Comparison of ENCODE assay signal across 26 cellular contexts in the genomic region with DNA sequence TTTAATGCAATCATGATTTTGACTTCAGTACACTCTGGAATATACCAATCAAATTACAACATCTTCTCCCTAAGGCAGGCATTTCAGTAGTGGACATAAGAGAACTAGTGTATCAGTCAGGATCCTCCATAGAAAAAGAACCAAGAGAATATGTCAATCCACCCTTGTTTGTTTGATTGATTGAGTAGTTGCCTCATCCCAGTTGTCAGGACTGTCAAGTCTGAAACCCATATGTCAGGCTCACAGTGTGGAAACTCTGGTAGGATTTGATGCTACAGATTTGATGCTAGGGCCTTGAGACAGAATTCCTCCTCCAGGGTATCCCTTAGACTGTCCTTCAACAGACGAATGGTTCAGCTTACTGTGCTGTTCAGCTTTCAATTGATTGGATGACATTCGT.
DNase-seq lines count a peak whose midpoint lies in the region; ATAC-seq, FAIRE-seq and TF ChIP-seq lines count a peak whose summit lies in the region.
"Had no signal": no experiment of that assay in that cellular context is flagged by ENCODE, and none has a peak within 500 bp of the region (broad histone marks: within the 10 kb centered on the region; RNA-seq: fewer than 3 reads in every experiment).

No MANE protein-coding gene starts in this region.

- H2BK5ac ChIP-seq in trophoblast cell (ENCODE audit: low read depth, low read length, poor library complexity): no peak overlapping the region

- H4K12ac ChIP-seq in trophoblast cell (ENCODE audit: low read depth, low read length): no peak overlapping the region

- no peak for TF ChIP-seq RAD21 in A549 (conservative IDR thresholded peaks at IDR 0.05 in 1 of 2, IDR thresholded peaks at IDR 0.05 in 1 of 2)

- no peak overlapping the region for H3K18ac ChIP-seq in trophoblast cell (ENCODE audit: low read length)

- peak overlapping the region; percentile 82 to 94; a peak in 4 of 6 replicates for H3K27ac ChIP-seq in A549
- peak overlapping the region; percentile 100 for H3K27ac ChIP-seq in RWPE2 (ENCODE audit: poor library complexity, severe bottlenecking)
- H3K27ac ChIP-seq in trophoblast cell (ENCODE audit: low read depth, low read length): no peak overlapping the region
- H3K27ac ChIP-seq: 22Rv1; BLaER1 treated with 17β-estradiol and CSF1 and Interleukin-3, amounts not matched to agents 10 nM and 100 nM had no signal

- H3K79me2 ChIP-seq in trophoblast cell (ENCODE audit: control insufficient read depth, insufficient read depth, low read length, poor library complexity): peaks cover 6% of the 10 kb centered on the region

- H3K9me3 Mint-ChIP-seq in activated CD4-positive, alpha-beta T cell treated with anti-CD3 and anti-CD28 coated beads, Interleukin-2, amount 10 ng/mL, durations not matched to agents 7 days and 5 days: peaks cover 15% of the 10 kb centered on the region
- H3K9me3 Mint-ChIP-seq: CD4-positive, alpha-beta T cell had no signal

- no peak for ATAC-seq in A549
- ATAC-seq in RWPE2 (ENCODE audit: low read depth): no peak
- ATAC-seq in left lobe of liver: peak; percentile 20
- ATAC-seq in activated CD4-positive, CD25-positive, alpha-beta regulatory T cell treated with anti-CD3 and anti-CD28 coated beads, Interleukin-2, amount 50 U/mL, for 24 hours: no peak
- ATAC-seq: GM23338, HCT116 had no signal

- TF ChIP-seq POLR2A in A549 (IDR thresholded peaks at IDR 0.05; ENCODE audit: low read length): no peak

- H3K4me1 ChIP-seq in A549 (peaks cover 34% of the 10 kb centered on the region), RWPE2 (ENCODE audit: insufficient read depth, poor library complexity, severe bottlenecking) (peaks cover 36% of the 10 kb centered on the region), trophoblast cell (ENCODE audit: control insufficient read depth in 1 of 2, insufficient read depth in 2 of 2, low read length in 2 of 2) (peaks cover 8 to 10% of the 10 kb centered on the region in 2 experiments)
- H3K4me1 ChIP-seq: BE2C; BLaER1 treated with 17β-estradiol and CSF1 and Interleukin-3, amounts not matched to agents 10 nM and 100 nM had no signal

- peak overlapping the region; percentile 8 for H2BK120ac ChIP-seq in trophoblast cell (ENCODE audit: insufficient read depth, low read length, poor library complexity)

- H3K4me3 ChIP-seq in A549 (no peak overlapping the region), RWPE2 (ENCODE audit: severe bottlenecking) (no peak overlapping the region), trophoblast cell (ENCODE audit: low read depth, low read length) (no peak overlapping the region)
- H3K4me3 ChIP-seq: BLaER1 treated with 17β-estradiol and CSF1 and Interleukin-3, amounts not matched to agents 10 nM and 100 nM; GM23338 had no signal

- no peak overlapping the region for H3K27ac Mint-ChIP-seq in activated CD4-positive, alpha-beta T cell treated with anti-CD3 and anti-CD28 coated beads, Interleukin-2, amount 10 ng/mL, durations not matched to agents 7 days and 5 days
- H3K27ac Mint-ChIP-seq: CD4-positive, alpha-beta T cell; GM23338; H9 had no signal

- no peak overlapping the region for H3K9ac ChIP-seq in trophoblast cell (ENCODE audit: low read length)
- H3K9ac ChIP-seq: BLaER1 treated with 17β-estradiol and CSF1 and Interleukin-3, amounts not matched to agents 10 nM and 100 nM had no signal

- FAIRE-seq in A549 (lab: Jason Lieb, UNC): no peak
- FAIRE-seq: A204.1, G401.6, GM12892, GM19239 had no signal

- CTCF ChIA-PET in A549 (lab: Yijun Ruan, JAX): interaction anchor here (1.4 kb wide), 1 partner anchor 40 kb away, joined by 5 read pairs; no protein-coding TSS in a partner anchor
- CTCF ChIA-PET in activated CD4-positive, alpha-beta T cell treated with anti-CD3 and anti-CD28 coated beads, Interleukin-2, amount 10 ng/mL, durations not matched to agents 7 days and 5 days (lab: Charles Lee): interaction anchor here (0.6 to 1.1 kb wide), 2 partner anchors 11 to 320 kb away, joined by 3 read pairs; no protein-coding TSS in a partner anchor

- H2BK12ac ChIP-seq in trophoblast cell (ENCODE audit: low read length): peak overlapping the region; percentile 69

- H3K9me3 ChIP-seq in A549 (peaks cover 3% of the 10 kb centered on the region; the same call in 1 of the 3 replicates), RWPE2 (ENCODE audit: severe bottlenecking) (no peaks in the 10 kb centered on the region), trophoblast cell (ENCODE audit: insufficient read depth, low read depth, low read length) (peaks cover 7% of the 10 kb centered on the region)
- H3K9me3 ChIP-seq: BE2C had no signal

- H3K4me3 Mint-ChIP-seq in activated CD4-positive, alpha-beta T cell treated with anti-CD3 and anti-CD28 coated beads, Interleukin-2, amount 10 ng/mL, durations not matched to agents 7 days and 5 days: no peak overlapping the region
- H3K4me3 Mint-ChIP-seq: CD14-positive monocyte; CD4-positive, alpha-beta T cell; CD8-positive, alpha-beta memory T cell; GM23338; H9 had no signal

- no peak overlapping the region for H2AFZ ChIP-seq in trophoblast cell (ENCODE audit: insufficient read depth, low read length, poor library complexity)
- H2AFZ ChIP-seq: GM23338 had no signal

- peaks cover 2% of the 10 kb centered on the region for H3K36me3 Mint-ChIP-seq in activated CD4-positive, alpha-beta T cell treated with anti-CD3 and anti-CD28 coated beads, Interleukin-2, amount 10 ng/mL, durations not matched to agents 7 days and 5 days (ENCODE audit: low read depth)
- H3K36me3 Mint-ChIP-seq: CD14-positive monocyte had no signal

- H3K4ac ChIP-seq in trophoblast cell (ENCODE audit: low read depth, low read length): peak overlapping the region; percentile 8

- TF ChIP-seq EP300 in A549 (IDR thresholded peaks at IDR 0.05): no peak

- H3K79me1 ChIP-seq in trophoblast cell (ENCODE audit: low read length): peaks cover 26% of the 10 kb centered on the region

- no peak overlapping the region for H3K14ac ChIP-seq in trophoblast cell (ENCODE audit: low read length)

- H3K27me3 Mint-ChIP-seq in activated CD4-positive, alpha-beta T cell treated with anti-CD3 and anti-CD28 coated beads, Interleukin-2, amount 10 ng/mL, durations not matched to agents 7 days and 5 days: no peaks in the 10 kb centered on the region
- H3K27me3 Mint-ChIP-seq: CD4-positive, alpha-beta T cell; CD8-positive, alpha-beta memory T cell had no signal

- H4K91ac ChIP-seq in trophoblast cell (ENCODE audit: low read depth, low read length): peak overlapping the region; percentile 33

- POLR2A ChIA-PET in A549 (lab: Yijun Ruan, JAX): no interaction called here
- POLR2A ChIA-PET in activated CD4-positive, alpha-beta T cell treated with anti-CD3 and anti-CD28 coated beads, Interleukin-2, amount 10 ng/mL, durations not matched to agents 7 days and 5 days (lab: Charles Lee): no interaction called here

- no peak for DNase-seq in A549 (ENCODE audit: low read depth in 1 of 2, low spot score in 1 of 2)
- DNase-seq in RWPE2 (ENCODE audit: low spot score): no peak
- no peak for DNase-seq in left lobe of liver (ENCODE audit: low spot score)
- DNase-seq in trophoblast cell: peak in 1 of 2 donors; percentile 37
- DNase-seq in NCI-H2196 treated with DMSO at 0.1 percent for 48 hours (lab: John Stamatoyannopoulos, UW; ENCODE audit: unreplicated experiment): no peak
- DNase-seq in iPS-NIHi7 (ENCODE audit: extremely low spot score): no peak
- no peak for DNase-seq in activated CD4-positive, alpha-beta T cell treated with anti-CD3 and anti-CD28 coated beads, Interleukin-2, amount 10 ng/mL, durations not matched to agents 7 days and 5 days
- DNase-seq: ACHN; AML-193; BE2C; Calu3; CD4-positive, alpha-beta T cell; CD8-positive, alpha-beta memory T cell; DMS53; DND-41; H9 had no signal

- H3K36me3 ChIP-seq in RWPE2 (ENCODE audit: low read depth) (no peaks in the 10 kb centered on the region), trophoblast cell (ENCODE audit: control insufficient read depth in 1 of 2, insufficient read depth in 2 of 2, low read length in 2 of 2) (peaks cover 3 to 6% of the 10 kb centered on the region in 2 experiments)
- H3K36me3 ChIP-seq: BE2C; BLaER1 treated with 17β-estradiol and CSF1 and Interleukin-3, amounts not matched to agents 10 nM and 100 nM had no signal

- peaks cover 4% of the 10 kb centered on the region for H3K4me1 Mint-ChIP-seq in activated CD4-positive, alpha-beta T cell treated with anti-CD3 and anti-CD28 coated beads, Interleukin-2, amount 10 ng/mL, durations not matched to agents 7 days and 5 days
- H3K4me1 Mint-ChIP-seq: CD14-positive monocyte; CD8-positive, alpha-beta memory T cell; GM23338 had no signal

- WGBS in A549 (ENCODE audit: missing lambda C conversion rate): 95% methylated on average over 2 of the region's 2 CpGs
- WGBS in trophoblast cell (ENCODE audit: extremely low coverage, insufficient coverage, insufficient read length): no CpG with 5 or more reads among the region's 2 CpGs

- no peak overlapping the region for H4K8ac ChIP-seq in trophoblast cell (ENCODE audit: low read depth, low read length)

- no peak for TF ChIP-seq CTCF in A549 (IDR thresholded peaks at IDR 0.05)
- TF ChIP-seq CTCF in RWPE2 (IDR thresholded peaks at IDR 0.05; ENCODE audit: poor library complexity, severe bottlenecking): no peak

- no peaks in the 10 kb centered on the region for H3K27me3 ChIP-seq in RWPE2 (ENCODE audit: insufficient read depth, poor library complexity, severe bottlenecking)
- no peaks in the 10 kb centered on the region for H3K27me3 ChIP-seq in trophoblast cell (ENCODE audit: insufficient read depth, low read length)
- H3K27me3 ChIP-seq: BE2C; BLaER1 treated with 17β-estradiol and CSF1 and Interleukin-3, amounts not matched to agents 10 nM and 100 nM had no signal

- H3K4me2 ChIP-seq in A549: no peak overlapping the region
- no peak overlapping the region for H3K4me2 ChIP-seq in trophoblast cell (ENCODE audit: low read length)
- H3K4me2 ChIP-seq: BLaER1 treated with 17β-estradiol and CSF1 and Interleukin-3, amounts not matched to agents 10 nM and 100 nM; GM23338 had no signal

- no peak overlapping the region for H3K23ac ChIP-seq in trophoblast cell (ENCODE audit: low read length)

- no peak overlapping the region for H2AK5ac ChIP-seq in trophoblast cell (ENCODE audit: low read length)

TF ChIP-seq in A549, 52 proteins besides CTCF, POLR2A, EP300 and RAD21 (continues in another document):
- TF ChIP-seq RNF2 (IDR thresholded peaks at IDR 0.05; ENCODE audit: borderline replicate concordance, low read depth) (no peak), CHD4 (IDR thresholded peaks at IDR 0.05; ENCODE audit: borderline replicate concordance) (no peak), HDAC2 (IDR thresholded peaks at IDR 0.05) (no peak), NPAS2 (CRISPR knock-in tag; IDR thresholded peaks at IDR 0.05; ENCODE audit: borderline replicate concordance) (no peak), MYC (IDR thresholded peaks at IDR 0.05; ENCODE audit: borderline replicate concordance, low read length) (no peak), CHD2 (IDR thresholded peaks at IDR 0.05; ENCODE audit: low read length, partially characterized antibody) (no peak), POLR2AphosphoS2 (conservative IDR thresholded peaks at IDR 0.05; ENCODE audit: low read length) (no peak)
